In genomic region chr19:12647490-12648071, GRCh38 we compare ENCODE assay signal across 8 cellular contexts. TPM values are rescaled to one million over a fixed set of nuclear protein-coding genes. Genes with fewer than 3 reads are reported as not detected.
DNase-seq lines count a peak whose midpoint lies in the region; ATAC-seq, FAIRE-seq and TF ChIP-seq lines count a peak whose summit lies in the region.

No MANE protein-coding gene starts in this region.

- peak overlapping the region; percentile 36 to 46 for H3K4me3 ChIP-seq in right atrium auricular region

- no peak overlapping the region for H3K27ac Mint-ChIP-seq in activated CD4-positive, alpha-beta memory T cell treated with anti-CD3 and anti-CD28 coated beads for 36 hours
- no peak overlapping the region for H3K27ac Mint-ChIP-seq in activated CD4-positive, alpha-beta memory T cell treated with anti-CD3 and anti-CD28 coated beads, Interleukin-2, amount 10 ng/mL, durations not matched to agents 7 days and 5 days
- H3K27ac Mint-ChIP-seq in activated T-cell treated with anti-CD3 and anti-CD28 coated beads, Interleukin-2, amount 50 U/mL, for 24 hours: no peak overlapping the region

- no peak overlapping the region for H3K27ac ChIP-seq in right atrium auricular region

- intact Hi-C loops in activated CD4-positive, alpha-beta memory T cell treated with anti-CD3 and anti-CD28 coated beads for 36 hours (cut with micrococcal nuclease): no loop called here

- FAIRE-seq in RCC 7860 (lab: Jason Lieb, UNC): no peak

- H3K9me3 ChIP-seq in right atrium auricular region: no peaks in the 10 kb centered on the region

- H3K27me3 ChIP-seq in right atrium auricular region: no peaks in the 10 kb centered on the region

- CTCF ChIA-PET in activated CD4-positive, alpha-beta memory T cell treated with anti-CD3 and anti-CD28 coated beads for 36 hours (lab: Charles Lee): no interaction called here
- CTCF ChIA-PET in activated CD4-positive, alpha-beta memory T cell treated with anti-CD3 and anti-CD28 coated beads, Interleukin-2, amount 10 ng/mL, durations not matched to agents 7 days and 5 days (lab: Charles Lee): no interaction called here

- no peaks in the 10 kb centered on the region for H3K27me3 Mint-ChIP-seq in activated CD4-positive, alpha-beta memory T cell treated with anti-CD3 and anti-CD28 coated beads for 36 hours
- no peaks in the 10 kb centered on the region for H3K27me3 Mint-ChIP-seq in activated CD4-positive, alpha-beta memory T cell treated with anti-CD3 and anti-CD28 coated beads, Interleukin-2, amount 10 ng/mL, durations not matched to agents 7 days and 5 days
- H3K27me3 Mint-ChIP-seq in activated T-cell treated with anti-CD3 and anti-CD28 coated beads, Interleukin-2, amount 50 U/mL, for 24 hours: no peaks in the 10 kb centered on the region

- no peaks in the 10 kb centered on the region for H3K4me1 Mint-ChIP-seq in activated CD4-positive, alpha-beta memory T cell treated with anti-CD3 and anti-CD28 coated beads for 36 hours (ENCODE audit: low read depth)
- H3K4me1 Mint-ChIP-seq in activated CD4-positive, alpha-beta memory T cell treated with anti-CD3 and anti-CD28 coated beads, Interleukin-2, amount 10 ng/mL, durations not matched to agents 7 days and 5 days: peaks cover 9% of the 10 kb centered on the region
- H3K4me1 Mint-ChIP-seq in activated T-cell treated with anti-CD3 and anti-CD28 coated beads, Interleukin-2, amount 50 U/mL, for 24 hours (ENCODE audit: low read depth): no peaks in the 10 kb centered on the region

- H3K9me3 Mint-ChIP-seq in activated CD4-positive, alpha-beta memory T cell treated with anti-CD3 and anti-CD28 coated beads for 36 hours: no peaks in the 10 kb centered on the region
- no peaks in the 10 kb centered on the region for H3K9me3 Mint-ChIP-seq in activated CD4-positive, alpha-beta memory T cell treated with anti-CD3 and anti-CD28 coated beads, Interleukin-2, amount 10 ng/mL, durations not matched to agents 7 days and 5 days
- no peaks in the 10 kb centered on the region for H3K9me3 Mint-ChIP-seq in activated T-cell treated with anti-CD3 and anti-CD28 coated beads, Interleukin-2, amount 50 U/mL, for 24 hours

- DNase-seq in activated CD4-positive, alpha-beta memory T cell treated with anti-CD3 and anti-CD28 coated beads for 36 hours: peak; percentile 51
- no peak for DNase-seq in activated CD4-positive, alpha-beta memory T cell treated with anti-CD3 and anti-CD28 coated beads, Interleukin-2, amount 10 ng/mL, durations not matched to agents 7 days and 5 days
- DNase-seq in activated T-cell treated with anti-CD3 and anti-CD28 coated beads, Interleukin-2, amount 50 U/mL, for 24 hours: peak; percentile 64
- no peak for DNase-seq in right atrium auricular region (ENCODE audit: low spot score)
- DNase-seq in stimulated activated CD4-positive, alpha-beta T cell treated with anti-CD3 and anti-CD28 coated beads, Interleukin-12 subunit alpha, Interleukin-12 subunit beta, amount 100 ng/mL, for 48 hours (ENCODE audit: low read depth in 2 of 3, low spot score in 1 of 3): peak in 2 of 3 donors; percentile 25 to 37
- no peak for DNase-seq in RCC 7860 (ENCODE audit: low spot score)

- H3K4me1 ChIP-seq in right atrium auricular region: peaks cover 0 to 14% of the 10 kb centered on the region in 2 donors

- H3K4me3 Mint-ChIP-seq in activated CD4-positive, alpha-beta memory T cell treated with anti-CD3 and anti-CD28 coated beads for 36 hours: no peak overlapping the region
- H3K4me3 Mint-ChIP-seq in activated CD4-positive, alpha-beta memory T cell treated with anti-CD3 and anti-CD28 coated beads, Interleukin-2, amount 10 ng/mL, durations not matched to agents 7 days and 5 days: no peak overlapping the region
- H3K4me3 Mint-ChIP-seq in activated T-cell treated with anti-CD3 and anti-CD28 coated beads, Interleukin-2, amount 50 U/mL, for 24 hours: no peak overlapping the region

- POLR2A ChIA-PET in activated CD4-positive, alpha-beta memory T cell treated with anti-CD3 and anti-CD28 coated beads for 36 hours (lab: Charles Lee): no interaction called here
- POLR2A ChIA-PET in activated CD4-positive, alpha-beta memory T cell treated with anti-CD3 and anti-CD28 coated beads, Interleukin-2, amount 10 ng/mL, durations not matched to agents 7 days and 5 days (lab: Charles Lee): interaction anchor here (1.3 to 1.5 kb wide), 2 partner anchors 18 to 44 kb away, joined by 3 to 4 read pairs; no protein-coding TSS in a partner anchor

- peaks cover 28% of the 10 kb centered on the region for H3K36me3 Mint-ChIP-seq in activated CD4-positive, alpha-beta memory T cell treated with anti-CD3 and anti-CD28 coated beads for 36 hours
- H3K36me3 Mint-ChIP-seq in activated CD4-positive, alpha-beta memory T cell treated with anti-CD3 and anti-CD28 coated beads, Interleukin-2, amount 10 ng/mL, durations not matched to agents 7 days and 5 days (ENCODE audit: low read depth): peaks cover 53% of the 10 kb centered on the region
- peaks cover 74% of the 10 kb centered on the region for H3K36me3 Mint-ChIP-seq in activated T-cell treated with anti-CD3 and anti-CD28 coated beads, Interleukin-2, amount 50 U/mL, for 24 hours (ENCODE audit: low read depth)

- H3K36me3 ChIP-seq in right atrium auricular region: no peaks in the 10 kb centered on the region

- TF ChIP-seq CTCF in right atrium auricular region (IDR thresholded peaks at IDR 0.05): no peak

- no peak for ATAC-seq in HG02759 (IDR thresholded peaks at IDR 0.05; ENCODE audit: unreplicated experiment)
- no peak for ATAC-seq in GM18511 (IDR thresholded peaks at IDR 0.05; ENCODE audit: unreplicated experiment)

RNA-seq across cellular contexts. Expression of gene MAN2B1, which starts 19.0 kb away (rescaled TPM):
- 100 to 1,000 TPM; 123 to 127 TPM for total RNA-seq in activated CD4-positive, alpha-beta memory T cell treated with anti-CD3 and anti-CD28 coated beads for 36 hours
- total RNA-seq in activated CD4-positive, alpha-beta memory T cell treated with anti-CD3 and anti-CD28 coated beads, Interleukin-2, amount 10 ng/mL, durations not matched to agents 7 days and 5 days: 100 to 1,000 TPM; 146 to 150 TPM
- total RNA-seq in right atrium auricular region: 10 to 100 TPM; 33.7 to 35.5 TPM

RNA-seq across cellular contexts. Expression of gene WDR83, which starts 19.0 kb away (rescaled TPM):
- 10 to 100 TPM; 17.1 to 17.8 TPM for total RNA-seq in activated CD4-positive, alpha-beta memory T cell treated with anti-CD3 and anti-CD28 coated beads for 36 hours
- total RNA-seq in activated CD4-positive, alpha-beta memory T cell treated with anti-CD3 and anti-CD28 coated beads, Interleukin-2, amount 10 ng/mL, durations not matched to agents 7 days and 5 days: 10 to 100 TPM; 16.9 to 21.3 TPM
- total RNA-seq in right atrium auricular region: 10 to 100 TPM; 10.1 to 11.6 TPM

RNA-seq across cellular contexts. Expression of gene DHPS, which starts 34.1 kb away (rescaled TPM):
- total RNA-seq in activated CD4-positive, alpha-beta memory T cell treated with anti-CD3 and anti-CD28 coated beads for 36 hours: 100 to 1,000 TPM; 126 to 127 TPM
- 100 to 1,000 TPM; 106 to 113 TPM for total RNA-seq in activated CD4-positive, alpha-beta memory T cell treated with anti-CD3 and anti-CD28 coated beads, Interleukin-2, amount 10 ng/mL, durations not matched to agents 7 days and 5 days
- total RNA-seq in right atrium auricular region: 10 to 100 TPM; 59.8 to 60.1 TPM

RNA-seq across cellular contexts. Expression of gene ZNF791, which starts 36.9 kb away (rescaled TPM):
- total RNA-seq in activated CD4-positive, alpha-beta memory T cell treated with anti-CD3 and anti-CD28 coated beads for 36 hours: 10 to 100 TPM; 18.2 to 19.1 TPM
- 10 to 100 TPM; 39.9 to 44.3 TPM for total RNA-seq in activated CD4-positive, alpha-beta memory T cell treated with anti-CD3 and anti-CD28 coated beads, Interleukin-2, amount 10 ng/mL, durations not matched to agents 7 days and 5 days
- 10 to 100 TPM in 1 of 2 donors, 1 to 10 TPM in 1; 8.2 to 10.1 TPM for total RNA-seq in right atrium auricular region

RNA-seq across cellular contexts. Expression of gene ZNF490, which starts 37.0 kb away (rescaled TPM):
- 1 to 10 TPM; 6.9 to 7.0 TPM for total RNA-seq in activated CD4-positive, alpha-beta memory T cell treated with anti-CD3 and anti-CD28 coated beads for 36 hours
- 10 to 100 TPM; 16.9 to 17.1 TPM for total RNA-seq in activated CD4-positive, alpha-beta memory T cell treated with anti-CD3 and anti-CD28 coated beads, Interleukin-2, amount 10 ng/mL, durations not matched to agents 7 days and 5 days
- 1 to 10 TPM; 2.5 to 4.5 TPM for total RNA-seq in right atrium auricular region

Comparison
In these comparisons a context has a peak if more than half of its experiments do, and no peak if none do; other contexts are left out.
1. DNase-seq: peak in activated CD4-positive, alpha-beta memory T cell treated with anti-CD3 and anti-CD28 coated beads for 36 hours (single experiment), activated T-cell treated with anti-CD3 and anti-CD28 coated beads, Interleukin-2, amount 50 U/mL, for 24 hours (single experiment) and stimulated activated CD4-positive, alpha-beta T cell treated with anti-CD3 and anti-CD28 coated beads, Interleukin-12 subunit alpha, Interleukin-12 subunit beta, amount 100 ng/mL, for 48 hours (2 of 3); none in activated CD4-positive, alpha-beta memory T cell treated with anti-CD3 and anti-CD28 coated beads, Interleukin-2, amount 10 ng/mL, durations not matched to agents 7 days and 5 days (single experiment), right atrium auricular region (single experiment) and RCC 7860 (single experiment).